ENCODE assay signal across 1 cellular context in the genomic region with DNA sequence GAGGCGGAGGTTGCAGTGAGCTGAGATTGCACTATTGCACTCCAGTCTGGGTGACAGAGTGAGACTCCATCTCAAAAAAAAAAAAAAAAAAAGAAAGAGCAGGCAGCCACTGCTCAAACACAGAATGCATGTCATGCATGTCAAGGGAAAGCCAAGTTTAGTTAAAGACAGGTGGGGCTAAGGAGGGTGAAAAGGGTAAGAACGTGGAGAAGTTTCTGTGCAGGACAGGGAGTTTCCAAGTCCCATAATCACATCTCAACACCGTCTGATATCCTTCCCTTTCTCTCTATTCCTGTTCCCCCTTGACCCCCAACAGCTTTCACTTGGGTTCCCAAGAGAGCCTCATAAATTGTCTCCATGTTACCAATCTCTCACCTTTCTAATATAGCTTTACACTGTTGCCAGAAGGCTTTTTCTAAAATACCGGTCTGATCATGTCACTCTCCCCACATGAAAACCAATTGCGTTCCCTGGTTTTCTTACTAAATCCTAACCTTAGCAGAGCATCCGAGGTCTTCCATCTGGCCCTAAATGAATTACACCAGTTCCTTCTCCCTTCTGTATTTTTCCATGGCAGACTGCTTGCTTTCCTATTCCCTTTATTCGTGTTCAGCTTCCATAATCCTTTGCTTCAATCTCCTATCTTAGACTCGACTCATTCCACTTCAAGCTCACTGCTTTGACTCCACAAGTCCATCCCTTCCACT.
TF ChIP-seq lines count a peak whose summit lies in the region.

No MANE protein-coding gene starts in this region.

TF ChIP-seq in IMR-90, 13 proteins besides CTCF, POLR2A, EP300 and RAD21:
- no peak for TF ChIP-seq CHD1 (IDR thresholded peaks at IDR 0.05; ENCODE audit: low read depth, low read length)
